ENCODE assay signal across 8 cellular contexts in genomic region chr7:151330181-151330580, GRCh38.
"Had no signal": no experiment of that assay in that cellular context is flagged by ENCODE, and none has a peak within 500 bp of the region (broad histone marks: within the 10 kb centered on the region; RNA-seq: fewer than 3 reads in every experiment).

No MANE protein-coding gene starts in this region.

- H3K36me3 Mint-ChIP-seq: IgD-negative memory B cell had no signal

- H3K27me3 Mint-ChIP-seq: IgD-negative memory B cell had no signal

- DNase-seq: GOT3, H7, HFFc6 had no signal

- ATAC-seq: HCT116, HepG2 had no signal

- H3K4me3 ChIP-seq: HAP-1 had no signal

- H3K4me3 Mint-ChIP-seq: HFFc6, IgD-negative memory B cell had no signal

- H3K27ac ChIP-seq: HL-60 had no signal

- H3K27ac Mint-ChIP-seq: HFFc6, IgD-negative memory B cell had no signal

- H3K36me3 ChIP-seq: HAP-1 had no signal
